Comparison of ENCODE assay signal across 8 cellular contexts in the genomic region with DNA sequence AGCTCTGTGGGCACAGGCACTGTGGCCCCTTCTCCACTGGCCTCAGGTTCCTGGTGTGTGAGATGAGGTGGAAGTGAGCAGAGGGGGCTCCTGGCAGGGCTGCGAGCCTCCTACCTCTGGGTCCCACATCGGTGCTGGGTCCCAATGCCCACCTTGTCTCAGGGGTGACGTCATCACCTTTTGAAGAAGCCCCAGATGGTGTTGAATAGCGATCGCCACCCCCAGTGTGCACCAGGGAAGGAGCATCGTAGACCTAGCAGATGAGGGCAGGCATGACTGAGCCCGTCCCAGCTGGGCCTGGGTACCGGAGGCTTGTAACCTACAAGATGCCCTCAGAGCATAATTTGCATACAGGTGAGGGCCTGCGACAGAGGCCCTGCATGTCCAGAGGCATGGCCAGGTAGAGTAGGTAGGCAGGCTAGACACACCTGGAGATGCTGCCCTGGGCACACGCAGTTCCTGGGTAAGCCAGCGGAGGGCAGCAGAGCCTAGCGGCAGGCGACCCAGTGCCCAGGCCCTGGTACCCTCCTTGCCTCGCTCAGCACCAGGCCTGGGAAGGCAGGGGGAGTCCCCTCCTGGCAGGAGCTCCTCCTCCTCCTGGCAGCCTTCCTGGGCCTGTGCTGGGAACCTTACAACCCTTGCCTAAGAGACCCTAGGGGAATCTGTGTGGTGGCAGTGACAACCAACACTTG. TPM values are rescaled to one million over a fixed set of nuclear protein-coding genes. Genes with fewer than 3 reads are reported as not detected.
DNase-seq lines count a peak whose midpoint lies in the region; ATAC-seq, FAIRE-seq and TF ChIP-seq lines count a peak whose summit lies in the region.

No MANE protein-coding gene starts in this region.

- ATAC-seq in WTC11 (peak; percentile 91), GM21528 (IDR thresholded peaks at IDR 0.05; ENCODE audit: low FRiP score, unreplicated experiment) (no peak)

- no peaks in the 10 kb centered on the region for H3K9me3 ChIP-seq in kidney (ENCODE audit: control insufficient read depth in 1 of 2, low read length in 2 of 2)

- in situ Hi-C loops in T47D (cut with HindIII; ENCODE audit: low pct_unique_long_range_greater_than_20kb, low sequenced_read_pairs), result loop anchor here (25.0 kb wide), 1 partner anchor 561 kb away; no protein-coding TSS in a partner anchor

- H3K4me1 Mint-ChIP-seq in WTC11, result peaks cover 3% of the 10 kb centered on the region; the same call in 1 of the 2 replicates

- intact Hi-C loops in kidney (cut with DNase I), result loop anchor here (5.0 kb wide), 1 partner anchor 546 kb away; no protein-coding TSS in a partner anchor

- H3K27ac Mint-ChIP-seq in WTC11, result no peak overlapping the region

- H3K4me3 Mint-ChIP-seq in WTC11, result no peak overlapping the region

- H3K9ac ChIP-seq in kidney (ENCODE audit: low read length in 2 of 2), result peak overlapping the region in 1 of 2 donors; percentile 26

- peaks cover 6 to 17% of the 10 kb centered on the region in 2 donors for H3K4me1 ChIP-seq in kidney (ENCODE audit: control insufficient read depth in 1 of 2, insufficient read depth in 1 of 2, low read depth in 1 of 2, low read length in 2 of 2)

- H3K27ac ChIP-seq in kidney (ENCODE audit: low read depth in 2 of 2, low read length in 2 of 2), result no peak overlapping the region

- H3K4me3 ChIP-seq in kidney (ENCODE audit: low read length in 2 of 2), result no peak overlapping the region

- POLR2A ChIA-PET in WTC11 (lab: Charles Lee), result interaction anchor here (0.5 to 1.1 kb wide), 2 partner anchors 25 to 52 kb away, joined by 4 to 7 read pairs; no protein-coding TSS in a partner anchor

- H3K27me3 Mint-ChIP-seq in WTC11 (ENCODE audit: low read depth), result no peaks in the 10 kb centered on the region

- H3K9me3 Mint-ChIP-seq in WTC11, result no peaks in the 10 kb centered on the region

- DNase-seq in AG09319 (ENCODE audit: extremely low read depth, low read depth) (peak; percentile 65), GM19239 (ENCODE audit: insufficient read length, low spot score) (peak; percentile 93), NCI-H146 (lab: John Stamatoyannopoulos, UW) (peak; percentile 90), WTC11 (ENCODE audit: low spot score) (peak; percentile 83), T47D (ENCODE audit: low read depth in 1 of 2, low spot score in 1 of 2) (peak; percentile 86 to 92), kidney (peak; percentile 92)
- DNase-seq in stimulated activated CD4-positive, alpha-beta T cell treated with anti-CD3 and anti-CD28 coated beads, Interleukin-1b, Interleukin-23, amount 100 ng/mL, for 4 hours (ENCODE audit: low read depth in 2 of 2), result peak; percentile 75 to 81

- FAIRE-seq in GM19239 (lab: Jason Lieb, UNC) (peak; percentile 82), kidney (lab: Jason Lieb, UNC) (no peak)

- no peaks in the 10 kb centered on the region for H3K36me3 ChIP-seq in kidney (ENCODE audit: control insufficient read depth in 1 of 2, insufficient read depth in 2 of 2, low read length in 2 of 2)

- CTCF ChIA-PET in WTC11 (lab: Charles Lee), result interaction anchor here (0.5 to 4.3 kb wide), 55 partner anchors 12 to 583 kb away, joined by 3 to 46 read pairs (median 4); a partner anchor contains a TSS

- TF ChIP-seq CTCF in AG09319 (IDR thresholded peaks at IDR 0.05; ENCODE audit: low read depth, low read length) (peak; percentile 98), WTC11 (IDR thresholded peaks at IDR 0.05) (peak; percentile 96), kidney (IDR thresholded peaks at IDR 0.05; ENCODE audit: borderline replicate concordance, extremely low read depth, insufficient read depth) (peak; percentile 99)

- H3K36me3 Mint-ChIP-seq in WTC11, result no peaks in the 10 kb centered on the region

TF ChIP-seq in WTC11, 78 proteins besides CTCF, POLR2A, EP300 and RAD21:
- TF ChIP-seq, protein P1, sequence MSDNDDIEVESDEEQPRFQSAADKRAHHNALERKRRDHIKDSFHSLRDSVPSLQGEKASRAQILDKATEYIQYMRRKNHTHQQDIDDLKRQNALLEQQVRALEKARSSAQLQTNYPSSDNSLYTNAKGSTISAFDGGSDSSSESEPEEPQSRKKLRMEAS (CRISPR knock-in tag; IDR thresholded peaks at IDR 0.05), result peak; percentile 37; the same call in 1 of the 2 replicates
- TF ChIP-seq, protein P2, sequence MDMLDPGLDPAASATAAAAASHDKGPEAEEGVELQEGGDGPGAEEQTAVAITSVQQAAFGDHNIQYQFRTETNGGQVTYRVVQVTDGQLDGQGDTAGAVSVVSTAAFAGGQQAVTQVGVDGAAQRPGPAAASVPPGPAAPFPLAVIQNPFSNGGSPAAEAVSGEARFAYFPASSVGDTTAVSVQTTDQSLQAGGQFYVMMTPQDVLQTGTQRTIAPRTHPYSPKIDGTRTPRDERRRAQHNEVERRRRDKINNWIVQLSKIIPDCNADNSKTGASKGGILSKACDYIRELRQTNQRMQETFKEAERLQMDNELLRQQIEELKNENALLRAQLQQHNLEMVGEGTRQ (CRISPR knock-in tag; IDR thresholded peaks at IDR 0.05), result no peak
- TF ChIP-seq, protein P3, sequence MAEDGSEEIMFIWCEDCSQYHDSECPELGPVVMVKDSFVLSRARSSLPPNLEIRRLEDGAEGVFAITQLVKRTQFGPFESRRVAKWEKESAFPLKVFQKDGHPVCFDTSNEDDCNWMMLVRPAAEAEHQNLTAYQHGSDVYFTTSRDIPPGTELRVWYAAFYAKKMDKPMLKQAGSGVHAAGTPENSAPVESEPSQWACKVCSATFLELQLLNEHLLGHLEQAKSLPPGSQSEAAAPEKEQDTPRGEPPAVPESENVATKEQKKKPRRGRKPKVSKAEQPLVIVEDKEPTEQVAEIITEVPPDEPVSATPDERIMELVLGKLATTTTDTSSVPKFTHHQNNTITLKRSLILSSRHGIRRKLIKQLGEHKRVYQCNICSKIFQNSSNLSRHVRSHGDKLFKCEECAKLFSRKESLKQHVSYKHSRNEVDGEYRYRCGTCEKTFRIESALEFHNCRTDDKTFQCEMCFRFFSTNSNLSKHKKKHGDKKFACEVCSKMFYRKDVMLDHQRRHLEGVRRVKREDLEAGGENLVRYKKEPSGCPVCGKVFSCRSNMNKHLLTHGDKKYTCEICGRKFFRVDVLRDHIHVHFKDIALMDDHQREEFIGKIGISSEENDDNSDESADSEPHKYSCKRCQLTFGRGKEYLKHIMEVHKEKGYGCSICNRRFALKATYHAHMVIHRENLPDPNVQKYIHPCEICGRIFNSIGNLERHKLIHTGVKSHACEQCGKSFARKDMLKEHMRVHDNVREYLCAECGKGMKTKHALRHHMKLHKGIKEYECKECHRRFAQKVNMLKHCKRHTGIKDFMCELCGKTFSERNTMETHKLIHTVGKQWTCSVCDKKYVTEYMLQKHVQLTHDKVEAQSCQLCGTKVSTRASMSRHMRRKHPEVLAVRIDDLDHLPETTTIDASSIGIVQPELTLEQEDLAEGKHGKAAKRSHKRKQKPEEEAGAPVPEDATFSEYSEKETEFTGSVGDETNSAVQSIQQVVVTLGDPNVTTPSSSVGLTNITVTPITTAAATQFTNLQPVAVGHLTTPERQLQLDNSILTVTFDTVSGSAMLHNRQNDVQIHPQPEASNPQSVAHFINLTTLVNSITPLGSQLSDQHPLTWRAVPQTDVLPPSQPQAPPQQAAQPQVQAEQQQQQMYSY (CRISPR knock-in tag; IDR thresholded peaks at IDR 0.05), result 0 out of 2 replicates have a peak, but pooled peaks have one; percentile 18
- TF ChIP-seq TEAD1 (CRISPR knock-in tag; IDR thresholded peaks at IDR 0.05), result peak; percentile 56; the same call in 1 of the 2 replicates
- 0 out of 2 replicates have a peak, but pooled peaks have one; percentile 8 for TF ChIP-seq ZNF121 (CRISPR knock-in tag; IDR thresholded peaks at IDR 0.05)
- TF ChIP-seq, protein P4, sequence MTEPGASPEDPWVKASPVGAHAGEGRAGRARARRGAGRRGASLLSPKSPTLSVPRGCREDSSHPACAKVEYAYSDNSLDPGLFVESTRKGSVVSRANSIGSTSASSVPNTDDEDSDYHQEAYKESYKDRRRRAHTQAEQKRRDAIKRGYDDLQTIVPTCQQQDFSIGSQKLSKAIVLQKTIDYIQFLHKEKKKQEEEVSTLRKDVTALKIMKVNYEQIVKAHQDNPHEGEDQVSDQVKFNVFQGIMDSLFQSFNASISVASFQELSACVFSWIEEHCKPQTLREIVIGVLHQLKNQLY (CRISPR knock-in tag; IDR thresholded peaks at IDR 0.05), result no peak
- TF ChIP-seq, protein P5, sequence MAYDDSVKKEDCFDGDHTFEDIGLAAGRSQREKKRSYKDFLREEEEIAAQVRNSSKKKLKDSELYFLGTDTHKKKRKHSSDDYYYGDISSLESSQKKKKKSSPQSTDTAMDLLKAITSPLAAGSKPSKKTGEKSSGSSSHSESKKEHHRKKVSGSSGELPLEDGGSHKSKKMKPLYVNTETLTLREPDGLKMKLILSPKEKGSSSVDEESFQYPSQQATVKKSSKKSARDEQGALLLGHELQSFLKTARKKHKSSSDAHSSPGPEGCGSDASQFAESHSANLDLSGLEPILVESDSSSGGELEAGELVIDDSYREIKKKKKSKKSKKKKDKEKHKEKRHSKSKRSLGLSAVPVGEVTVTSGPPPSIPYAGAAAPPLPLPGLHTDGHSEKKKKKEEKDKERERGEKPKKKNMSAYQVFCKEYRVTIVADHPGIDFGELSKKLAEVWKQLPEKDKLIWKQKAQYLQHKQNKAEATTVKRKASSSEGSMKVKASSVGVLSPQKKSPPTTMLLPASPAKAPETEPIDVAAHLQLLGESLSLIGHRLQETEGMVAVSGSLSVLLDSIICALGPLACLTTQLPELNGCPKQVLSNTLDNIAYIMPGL (CRISPR knock-in tag; IDR thresholded peaks at IDR 0.05), result 0 out of 2 replicates have a peak, but pooled peaks have one; percentile 20
- TF ChIP-seq, protein P6, sequence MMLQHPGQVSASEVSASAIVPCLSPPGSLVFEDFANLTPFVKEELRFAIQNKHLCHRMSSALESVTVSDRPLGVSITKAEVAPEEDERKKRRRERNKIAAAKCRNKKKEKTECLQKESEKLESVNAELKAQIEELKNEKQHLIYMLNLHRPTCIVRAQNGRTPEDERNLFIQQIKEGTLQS (CRISPR knock-in tag; conservative IDR thresholded peaks at IDR 0.05), result 0 out of 2 replicates have a peak, but pooled peaks have one; percentile 49

RNA-seq across cellular contexts. Expression of a gene that starts 52.5 kb away (rescaled TPM):
- total RNA-seq in WTC11 (2021), result 20.2 to 24.6 TPM (median 22.0 TPM) in 3 replicates
- 22.4 TPM for total RNA-seq in kidney
- polyA plus RNA-seq in kidney (ENCODE audit: insufficient read depth, low read depth, low replicate concordance), result 12.9 TPM

RNA-seq across cellular contexts. Expression of a gene that starts 54.5 kb away (rescaled TPM):
- total RNA-seq in WTC11 (2021), result 0.39 to 1.4 TPM (median 0.98 TPM) in 3 replicates
- total RNA-seq in kidney, result 0.63 TPM
- 0.19 TPM for polyA plus RNA-seq in kidney (ENCODE audit: insufficient read depth, low read depth, low replicate concordance)
